19 cellular contexts compared by ENCODE assay signal in genomic region chr6:114735118-114735730, GRCh38.
A peak's percentile ranks its signal among the peaks of the same experiment; 100 is the strongest.
DNase-seq lines count a peak whose midpoint lies in the region; ATAC-seq, FAIRE-seq and TF ChIP-seq lines count a peak whose summit lies in the region.
"Had no signal": no experiment of that assay in that cellular context is flagged by ENCODE, and none has a peak within 500 bp of the region (broad histone marks: within the 10 kb centered on the region; RNA-seq: fewer than 3 reads in every experiment).

No MANE protein-coding gene starts in this region.

- H4K5ac ChIP-seq in mesendoderm (ENCODE audit: low read length), result no peak overlapping the region

- no peak for FAIRE-seq in HTR-8/SVneo (lab: Jason Lieb, UNC)

- H3K23ac ChIP-seq in mesendoderm (ENCODE audit: low read length), result no peak overlapping the region

- no peaks in the 10 kb centered on the region for H3K4me1 ChIP-seq in mesendoderm (ENCODE audit: control insufficient read depth, low read depth, low read length)
- H3K4me1 ChIP-seq: spleen, tibial nerve had no signal

- no peaks in the 10 kb centered on the region for H3K79me2 ChIP-seq in mesendoderm (ENCODE audit: control insufficient read depth, insufficient read depth, low read length)

- H3K18ac ChIP-seq in mesendoderm (ENCODE audit: low read length), result no peak overlapping the region

- DNase-seq in HTR-8/SVneo (ENCODE audit: insufficient read length, low spot score), result peak; percentile 1
- peak; percentile 61 for DNase-seq in astrocyte of the hippocampus (ENCODE audit: low read depth, low spot score)
- peak; percentile 10 for DNase-seq in mesendoderm
- no peak for DNase-seq in NCI-H2171 treated with DMSO at 0.1 percent for 48 hours (lab: John Stamatoyannopoulos, UW)
- no peak for DNase-seq in retina
- DNase-seq in activated CD4-positive, alpha-beta T cell treated with anti-CD3 and anti-CD28 coated beads, Interleukin-2, amount 50 U/mL, for 1 hour, result no peak
- DNase-seq: effector CD4-positive, alpha-beta T cell; HCEC 1CT; hypothalamus; left colon; MG63; NCI-H187; NCI-H510A; posterior cingulate gyrus; spleen; SW 1271 had no signal

- H3K4me2 ChIP-seq in mesendoderm (ENCODE audit: low read length), result no peak overlapping the region

- no peak overlapping the region for H3K4ac ChIP-seq in mesendoderm (ENCODE audit: low read depth, low read length)

- no peaks in the 10 kb centered on the region for H3K36me3 ChIP-seq in mesendoderm (ENCODE audit: control insufficient read depth, insufficient read depth, low read length)
- H3K36me3 ChIP-seq: MG63, spleen, tibial nerve had no signal

- H2AK5ac ChIP-seq in mesendoderm (ENCODE audit: low read length), result no peak overlapping the region

- H3K27me3 ChIP-seq in mesendoderm (ENCODE audit: insufficient read depth, low read length, poor library complexity), result no peaks in the 10 kb centered on the region
- H3K27me3 ChIP-seq: MG63, spleen, tibial nerve had no signal

- H3K27ac ChIP-seq in 22Rv1 (no peak overlapping the region), mesendoderm (ENCODE audit: low read depth, low read length) (no peak overlapping the region)
- H3K27ac ChIP-seq: spleen, tibial nerve had no signal

- no peak overlapping the region for H2BK120ac ChIP-seq in mesendoderm (ENCODE audit: low read depth, low read length)

- no peak for ATAC-seq in HG02970 (IDR thresholded peaks at IDR 0.05; ENCODE audit: low FRiP score, unreplicated experiment)
- ATAC-seq: left colon had no signal

- no CpG with 5 or more reads among the region's 4 CpGs for WGBS in mesendoderm (ENCODE audit: extremely low coverage, insufficient coverage, low lambda C conversion rate)

- H3K4me3 ChIP-seq in mesendoderm (ENCODE audit: low read length), result no peak overlapping the region
- H3K4me3 ChIP-seq: MG63, spleen, tibial nerve had no signal

- H3K9ac ChIP-seq in mesendoderm (ENCODE audit: low read length), result no peak overlapping the region

- H3K56ac ChIP-seq in mesendoderm (ENCODE audit: low read length), result no peak overlapping the region

- peak overlapping the region; percentile 39 for H4K8ac ChIP-seq in mesendoderm (ENCODE audit: low read depth, low read length)

- no peaks in the 10 kb centered on the region for H3K79me1 ChIP-seq in mesendoderm (ENCODE audit: low read length)

- H2BK15ac ChIP-seq in mesendoderm (replicated peaks; ENCODE audit: low read depth), result no peak overlapping the region

- TF ChIP-seq CTCF in 22Rv1 (IDR thresholded peaks at IDR 0.05), result peak; percentile 15; the same call in 1 of the 2 replicates

- no peak overlapping the region for H2BK5ac ChIP-seq in mesendoderm (ENCODE audit: low read length)

Comparison
In these comparisons a context has a peak if more than half of its experiments do, and no peak if none do; other contexts are left out.
1. DNase-seq: peak in HTR-8/SVneo (single experiment), astrocyte of the hippocampus (single experiment) and mesendoderm (single experiment); none in NCI-H2171 treated with DMSO at 0.1 percent for 48 hours (single experiment), retina (single experiment) and activated CD4-positive, alpha-beta T cell treated with anti-CD3 and anti-CD28 coated beads, Interleukin-2, amount 50 U/mL, for 1 hour (single experiment).